ENCODE assay signal across 11 cellular contexts in the genomic region with DNA sequence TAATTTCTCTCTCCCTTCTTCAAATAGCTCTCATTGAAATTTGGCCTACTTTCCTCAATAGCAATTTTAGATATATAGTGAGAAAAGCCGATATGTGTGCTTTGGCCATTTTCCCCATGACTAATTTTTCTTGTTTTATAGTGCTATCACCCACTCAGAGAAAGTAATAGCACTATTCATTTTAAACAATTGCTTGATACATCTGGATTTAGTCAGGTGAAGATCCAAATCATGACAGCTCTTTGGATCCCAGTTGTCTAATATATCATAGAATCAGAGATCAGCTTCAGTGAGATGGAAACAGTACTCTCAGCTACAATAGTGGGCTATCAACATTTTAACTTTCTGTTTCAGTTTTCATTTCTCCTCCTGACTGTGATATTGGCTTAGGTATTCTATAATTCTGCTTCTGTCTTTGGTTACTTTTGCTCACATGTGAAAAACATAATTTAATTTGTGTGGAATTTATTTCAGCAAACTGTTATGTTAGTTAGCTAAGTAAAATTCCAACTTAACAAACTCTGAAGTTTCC. TPM values are rescaled to one million over a fixed set of nuclear protein-coding genes. Genes with fewer than 3 reads are reported as not detected.
A peak's percentile ranks its signal among the peaks of the same experiment; 100 is the strongest.
DNase-seq lines count a peak whose midpoint lies in the region; ATAC-seq, FAIRE-seq and TF ChIP-seq lines count a peak whose summit lies in the region.
"Had no signal": no experiment of that assay in that cellular context is flagged by ENCODE, and none has a peak within 500 bp of the region (broad histone marks: within the 10 kb centered on the region; RNA-seq: fewer than 3 reads in every experiment).

No MANE protein-coding gene starts in this region.

- H3K4me1 ChIP-seq in breast epithelium, result no peaks in the 10 kb centered on the region
- H3K4me1 ChIP-seq in small intestine (ENCODE audit: control insufficient read depth in 2 of 2, insufficient read depth in 1 of 2, low read depth in 1 of 2, low read length in 1 of 2), result no peaks in the 10 kb centered on the region
- H3K4me1 ChIP-seq: HAP-1 had no signal

- no peak overlapping the region for H3K4me3 ChIP-seq in breast epithelium
- H3K4me3 ChIP-seq in small intestine (ENCODE audit: low read depth in 1 of 2, low read length in 2 of 2), result no peak overlapping the region
- H3K4me3 ChIP-seq: HAP-1 had no signal

- WGBS in small intestine, 3 donors, result 82 to 94% (median 83%) methylated on average over 1 of the region's 1 CpG

- no peak for FAIRE-seq in small intestine (lab: Jason Lieb, UNC)

- intact Hi-C loops in breast epithelium (cut with DNase I; ENCODE audit: low total_unique reads), result no loop called here

- peak; percentile 81 for ATAC-seq in GM18505 (IDR thresholded peaks at IDR 0.05; ENCODE audit: unreplicated experiment)
- ATAC-seq in HG03097 (IDR thresholded peaks at IDR 0.05; ENCODE audit: low FRiP score, unreplicated experiment), result peak; percentile 84

- H3K27me3 ChIP-seq in breast epithelium (no peaks in the 10 kb centered on the region), small intestine (ENCODE audit: control insufficient read depth in 2 of 2, insufficient read depth in 2 of 2, low read length in 2 of 2) (no peaks in the 10 kb centered on the region)

- H3K9me3 ChIP-seq in breast epithelium (peaks cover 3 to 5% of the 10 kb centered on the region in 2 donors), small intestine (ENCODE audit: control insufficient read depth, low read depth) (no peaks in the 10 kb centered on the region)
- H3K9me3 ChIP-seq: HAP-1 had no signal

- H3K27ac ChIP-seq in breast epithelium (peak overlapping the region; percentile 45), small intestine (ENCODE audit: low read depth in 1 of 2, low read length in 1 of 2) (no peak overlapping the region)
- H3K27ac ChIP-seq: RWPE1 had no signal

- H3K36me3 ChIP-seq in breast epithelium (no peaks in the 10 kb centered on the region), small intestine (ENCODE audit: control insufficient read depth in 2 of 2, insufficient read depth in 2 of 2, low read length in 2 of 2) (no peaks in the 10 kb centered on the region)
- H3K36me3 ChIP-seq: HAP-1 had no signal

- DNase-seq in GM20000 (ENCODE audit: low spot score) (peak; percentile 40), breast epithelium (ENCODE audit: low spot score in 2 of 2) (no peak), small intestine (no peak), ecto neural progenitor cell (ENCODE audit: low spot score) (no peak), NOMO-1 (lab: John Stamatoyannopoulos, UW; ENCODE audit: unreplicated experiment in 2 of 2) (no peak), SIG-M5 treated with dmso at 0.1 percent for 504 hours (lab: John Stamatoyannopoulos, UW; ENCODE audit: unreplicated experiment) (no peak)
- DNase-seq: activated CD4-positive, alpha-beta T cell treated with anti-CD3 and anti-CD28 coated beads, Interleukin-2, amount 10 ng/mL, durations not matched to agents 7 days and 5 days had no signal

- TF ChIP-seq POLR2A in GM18505 (IDR thresholded peaks at IDR 0.05; ENCODE audit: borderline replicate concordance, extremely low read depth, insufficient read depth, insufficient read length), result no peak
- TF ChIP-seq POLR2A in breast epithelium (IDR thresholded peaks at IDR 0.05), result no peak

- TF ChIP-seq CTCF in GM20000 (IDR thresholded peaks at IDR 0.05; ENCODE audit: extremely low read depth, missing control alignments) (no peak), breast epithelium (IDR thresholded peaks at IDR 0.05) (no peak)

RNA-seq across cellular contexts. Expression of a gene that starts 38.7 kb away (rescaled TPM):
- 100 to 1,000 TPM in 2 of 3 donors, 10 to 100 TPM in 1; 31.6 to 245 (median 138) TPM for total RNA-seq in breast epithelium
- polyA plus RNA-seq in small intestine, result 1 to 10 TPM in 1 of 3 donors, under 1 TPM in 2; 0.67 to 3.3 (median 0.81) TPM

Comparison
In these comparisons a context has a peak if more than half of its experiments do, and no peak if none do; other contexts are left out.
1. H3K27ac ChIP-seq: peak in breast epithelium (2 of 2); none in small intestine (0 of 2).